17 cellular contexts compared by ENCODE assay signal in genomic region chr1:204115128-204115527, GRCh38. TPM values are rescaled to one million over a fixed set of nuclear protein-coding genes. Genes with fewer than 3 reads are reported as not detected.
DNase-seq lines count a peak whose midpoint lies in the region; ATAC-seq and TF ChIP-seq lines count a peak whose summit lies in the region.
"Had no signal": no experiment of that assay in that cellular context is flagged by ENCODE, and none has a peak within 500 bp of the region (broad histone marks: within the 10 kb centered on the region; RNA-seq: fewer than 3 reads in every experiment).

No MANE protein-coding gene starts in this region.

- H3K79me2 ChIP-seq in GM23338 (replicated peaks; ENCODE audit: insufficient read depth): peaks cover 58% of the 10 kb centered on the region
- H3K79me2 ChIP-seq in PC-9 (ENCODE audit: low read depth): peaks cover 64% of the 10 kb centered on the region
- peaks cover 50% of the 10 kb centered on the region for H3K79me2 ChIP-seq in neural progenitor cell (ENCODE audit: low read depth)

- H3K4me2 ChIP-seq in GM23338 (no peak overlapping the region), PC-9 (no peak overlapping the region), neural progenitor cell (no peak overlapping the region)

- H3K36me3 Mint-ChIP-seq in GM23338 (ENCODE audit: low read depth) (peaks cover 66% of the 10 kb centered on the region), neural progenitor cell (peaks cover 20% of the 10 kb centered on the region)
- peaks cover 17% of the 10 kb centered on the region for H3K36me3 Mint-ChIP-seq in effector memory CD8-positive, alpha-beta T cell (ENCODE audit: insufficient read depth)

- H3K9me3 ChIP-seq in PC-9 (ENCODE audit: insufficient read depth, low read depth): no peaks in the 10 kb centered on the region
- H3K9me3 ChIP-seq in neural progenitor cell (ENCODE audit: low read depth): no peaks in the 10 kb centered on the region

- H3K4me3 Mint-ChIP-seq in GM23338 (no peak overlapping the region), neural progenitor cell (peak overlapping the region; percentile 10)
- no peak overlapping the region for H3K4me3 Mint-ChIP-seq in effector memory CD8-positive, alpha-beta T cell

- H3K4me1 ChIP-seq in GM23338 (ENCODE audit: insufficient read depth) (peaks cover 33% of the 10 kb centered on the region), PC-9 (replicated peaks; ENCODE audit: insufficient read depth) (peaks cover 42% of the 10 kb centered on the region), neural progenitor cell (no peaks in the 10 kb centered on the region)

- H3F3A ChIP-seq in GM23338 (replicated peaks; ENCODE audit: low read depth): 0 out of 2 replicates have a peak, but pooled peaks cover 3% of the 10 kb centered on the region
- peaks cover 17% of the 10 kb centered on the region; the same call in 1 of the 2 replicates for H3F3A ChIP-seq in PC-9 (ENCODE audit: insufficient read depth, low read depth)
- H3F3A ChIP-seq in neural progenitor cell (ENCODE audit: low read depth): peaks cover 5% of the 10 kb centered on the region

- H3K27ac ChIP-seq in GM23338 (ENCODE audit: low read depth) (0 out of 2 replicates have a peak overlapping the region, but pooled peaks have one; percentile 26), PC-9 (0 out of 2 replicates have a peak overlapping the region, but pooled peaks have one; percentile 31), neural progenitor cell (no peak overlapping the region)

- peaks cover 22% of the 10 kb centered on the region for H4K20me1 ChIP-seq in GM23338 (replicated peaks; ENCODE audit: insufficient read depth)
- H4K20me1 ChIP-seq in PC-9 (ENCODE audit: insufficient read depth): peaks cover 16% of the 10 kb centered on the region
- peaks cover 66% of the 10 kb centered on the region for H4K20me1 ChIP-seq in neural progenitor cell (ENCODE audit: low read depth)

- H3K4me1 Mint-ChIP-seq in GM23338 (peaks cover 34% of the 10 kb centered on the region), neural progenitor cell (peaks cover 25% of the 10 kb centered on the region)
- peaks cover 0 to 14% of the 10 kb centered on the region in 2 donors for H3K4me1 Mint-ChIP-seq in effector memory CD8-positive, alpha-beta T cell (ENCODE audit: low read depth in 2 of 2)

- BruUV-seq in PC-9 (replicated peaks; lab: Mats Ljungman, UMichigan): no TSS peak

- no peak for ATAC-seq in GM23338
- no peak for ATAC-seq in effector memory CD8-positive, alpha-beta T cell (replicated peaks)
- ATAC-seq: Panc1 had no signal

- H3K27me3 ChIP-seq in GM23338 (ENCODE audit: insufficient read depth) (no peaks in the 10 kb centered on the region), PC-9 (ENCODE audit: insufficient read depth, low read depth) (no peaks in the 10 kb centered on the region), neural progenitor cell (no peaks in the 10 kb centered on the region)

- intact Hi-C loops in PC-9 (cut with micrococcal nuclease; ENCODE audit: unreplicated experiment): no loop called here

- no peak for TF ChIP-seq CTCF in GM23338 (conservative IDR thresholded peaks at IDR 0.05; ENCODE audit: low read depth in 2 of 2)
- no peak for TF ChIP-seq CTCF in PC-9 (conservative IDR thresholded peaks at IDR 0.05)
- no peak for TF ChIP-seq CTCF in neural progenitor cell (IDR thresholded peaks at IDR 0.05)

- H3K4me3 ChIP-seq in GM23338: no peak overlapping the region
- H3K4me3 ChIP-seq in PC-9: no peak overlapping the region
- H3K4me3 ChIP-seq in neural progenitor cell: no peak overlapping the region

- H3K36me3 ChIP-seq in GM23338 (ENCODE audit: insufficient read depth) (peaks cover 25% of the 10 kb centered on the region), PC-9 (ENCODE audit: low read depth) (peaks cover 22% of the 10 kb centered on the region), neural progenitor cell (no peaks in the 10 kb centered on the region)

- H2AFZ ChIP-seq in GM23338: no peak overlapping the region
- H2AFZ ChIP-seq in PC-9: no peak overlapping the region
- H2AFZ ChIP-seq in neural progenitor cell (replicated peaks): no peak overlapping the region

- H3K9me2 ChIP-seq in GM23338 (ENCODE audit: insufficient read depth): no peaks in the 10 kb centered on the region
- H3K9me2 ChIP-seq in PC-9 (ENCODE audit: insufficient read depth): no peaks in the 10 kb centered on the region

- CTCF ChIA-PET in PC-9 (lab: Charles Lee): interaction anchor here (0.7 kb wide), 1 partner anchor 24 kb away, joined by 16 read pairs; no protein-coding TSS in a partner anchor

- no peak overlapping the region for H3K9ac ChIP-seq in neural progenitor cell

- POLR2A ChIA-PET in PC-9 (lab: Charles Lee; ENCODE audit: unreplicated experiment): no interaction called here

- H3K27ac Mint-ChIP-seq in GM23338: peak overlapping the region; percentile 40; the same call in 1 of the 2 replicates
- peak overlapping the region; percentile 22 to 75 for H3K27ac Mint-ChIP-seq in effector memory CD8-positive, alpha-beta T cell
- H3K27ac Mint-ChIP-seq in neural progenitor cell: peak overlapping the region; percentile 81

- DNase-seq in GM23338 (ENCODE audit: low spot score) (no peak), PC-9 (no peak), neural progenitor cell (ENCODE audit: low spot score) (no peak), AG20443 (ENCODE audit: low spot score) (no peak), NCI-H748 treated with DMSO at 0.1 percent for 48 hours (lab: John Stamatoyannopoulos, UW) (no peak), SW 1271 (lab: John Stamatoyannopoulos, UW) (no peak)
- no peak for DNase-seq in effector memory CD8-positive, alpha-beta T cell
- no peak for DNase-seq in stimulated activated CD4-positive, alpha-beta T cell treated with anti-CD3 and anti-CD28 coated beads, Interleukin-1b, Interleukin-23, amount 100 ng/mL, for 48 hours
- DNase-seq: IMR-90, NCI-H1092, NCI-H1436, NCI-H1930, NCI-H510A, SIG-M5 had no signal

- H3K9me3 Mint-ChIP-seq in GM23338: no peaks in the 10 kb centered on the region
- no peaks in the 10 kb centered on the region for H3K9me3 Mint-ChIP-seq in effector memory CD8-positive, alpha-beta T cell
- H3K9me3 Mint-ChIP-seq in neural progenitor cell: no peaks in the 10 kb centered on the region

- peaks cover 14% of the 10 kb centered on the region for H3K27me3 Mint-ChIP-seq in GM23338 (ENCODE audit: insufficient read depth, low read depth, poor library complexity)
- H3K27me3 Mint-ChIP-seq in effector memory CD8-positive, alpha-beta T cell: no peaks in the 10 kb centered on the region
- no peaks in the 10 kb centered on the region for H3K27me3 Mint-ChIP-seq in neural progenitor cell (ENCODE audit: insufficient read depth, low read depth)

TF ChIP-seq in GM23338, 12 proteins besides CTCF, POLR2A, EP300 and RAD21:
- no peak for TF ChIP-seq JUNB (IDR thresholded peaks at IDR 0.05; ENCODE audit: unreplicated experiment)
- TF ChIP-seq ETS1 (IDR thresholded peaks at IDR 0.05): no peak
- TF ChIP-seq POLR2AphosphoS5 (IDR thresholded peaks at IDR 0.05; ENCODE audit: low read depth): no peak

RNA-seq across cellular contexts. Expression of gene ETNK2, which starts 36.7 kb away (rescaled TPM):
- 18.9 and 26.2 TPM in 2 replicates for total RNA-seq in GM23338 (2014; rRNA removed; shearing (Covaris generic))
- polyA plus RNA-seq in GM23338 (2016; fragmentation: Nextera tagmentation; extraction: Ambion mirVana): 7.6 and 9.0 TPM in 2 replicates
- 16.3 and 18.3 TPM in 2 replicates for total RNA-seq in PC-9 (2021)
- total RNA-seq in neural progenitor cell (ENCODE audit: low replicate concordance): 5.3 and 17.6 TPM in 2 replicates

RNA-seq across cellular contexts. Expression of gene SOX13, which starts 42.2 kb away (rescaled TPM):
- 105 and 123 TPM in 2 replicates for total RNA-seq in GM23338 (2014; rRNA removed; shearing (Covaris generic))
- 28.6 and 32.3 TPM in 2 replicates for polyA plus RNA-seq in GM23338 (2016; fragmentation: Nextera tagmentation; extraction: Ambion mirVana)
- total RNA-seq in PC-9 (2021) (89.9 and 102 TPM in 2 replicates), neural progenitor cell (ENCODE audit: low replicate concordance) (27.8 and 28.6 TPM in 2 replicates)

RNA-seq across cellular contexts. Expression of gene REN, which starts 51.0 kb away (rescaled TPM):
- not detected in 2 replicates for total RNA-seq in GM23338 (2014; rRNA removed; shearing (Covaris generic))
- not detected in 2 replicates for polyA plus RNA-seq in GM23338 (2016; fragmentation: Nextera tagmentation; extraction: Ambion mirVana)
- total RNA-seq in PC-9 (2021): 0.81 TPM in 1 of 2 replicates, not detected in the other
- not detected in 2 replicates for total RNA-seq in neural progenitor cell (ENCODE audit: low replicate concordance)
- total RNA-seq: Daoy, H4 had no signal
